In the genomic region with DNA sequence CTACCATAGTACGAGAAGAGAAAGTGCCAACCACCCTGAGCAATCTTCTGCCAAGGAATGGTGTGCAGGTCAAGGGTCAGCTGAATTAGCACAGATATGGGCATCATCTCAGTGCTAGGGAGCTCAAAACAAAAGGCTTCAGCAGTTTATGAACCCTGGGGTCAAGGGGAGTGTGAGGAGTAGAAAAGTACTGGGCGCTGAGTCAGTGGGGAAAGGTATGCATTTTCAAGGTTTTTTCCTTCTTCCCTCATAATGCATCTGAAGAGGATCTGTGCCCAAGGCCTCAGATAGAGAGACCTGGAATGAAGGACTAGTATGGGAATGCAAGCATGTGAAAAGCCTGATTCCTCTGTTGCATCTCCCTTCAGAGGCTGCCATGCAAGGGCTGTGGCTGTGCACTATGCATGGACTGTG, we compare ENCODE assay signal across 20 cellular contexts.
DNase-seq lines count a peak whose midpoint lies in the region; ATAC-seq, FAIRE-seq and TF ChIP-seq lines count a peak whose summit lies in the region.
"Had no signal": no experiment of that assay in that cellular context is flagged by ENCODE, and none has a peak within 500 bp of the region (broad histone marks: within the 10 kb centered on the region; RNA-seq: fewer than 3 reads in every experiment).

No MANE protein-coding gene starts in this region.

- peak; percentile 79 for DNase-seq in NCI-H226
- no peak for DNase-seq in bronchial epithelial cell (ENCODE audit: low read depth)
- no peak for DNase-seq in pancreas
- no peak for DNase-seq in AG08396 (ENCODE audit: low spot score)
- DNase-seq in hippocampal formation (lab: John Stamatoyannopoulos, UW) = no peak
- DNase-seq in NOMO-1 treated with DMSO at 0.1 percent for 48 hours (lab: John Stamatoyannopoulos, UW; ENCODE audit: unreplicated experiment) = no peak
- DNase-seq: 8988T; CD8-positive, alpha-beta T cell; COR-L47; DMS 273 treated with DMSO at 0.1 percent for 48 hours; DND-41; EL; GM23248 had no signal

- H3K27ac ChIP-seq in pancreas = peak overlapping the region in 3 of 4 donors; percentile 25 to 44 (median 42)
- H3K27ac ChIP-seq: BLaER1 treated with 17β-estradiol and CSF1 and Interleukin-3, amounts not matched to agents 10 nM and 100 nM; GM23248; HL-60 had no signal

- H3K9me3 Mint-ChIP-seq in stimulated activated memory B cell treated with anti-CD40 and anti-IgM and Interleukin-4, amounts not matched to agents 10 μg/mL and 1 μg/mL and 100 μg/mL, for 72 hours = no peaks in the 10 kb centered on the region
- H3K9me3 Mint-ChIP-seq: CD8-positive, alpha-beta T cell had no signal

- intact Hi-C loops in pancreas (cut with DNase I) = no loop called here

- H3K36me3 Mint-ChIP-seq in stimulated activated memory B cell treated with anti-CD40 and anti-IgM and Interleukin-4, amounts not matched to agents 10 μg/mL and 1 μg/mL and 100 μg/mL, for 72 hours = no peaks in the 10 kb centered on the region
- H3K36me3 Mint-ChIP-seq: CD8-positive, alpha-beta T cell had no signal

- H3K36me3 ChIP-seq in bronchial epithelial cell (ENCODE audit: control insufficient read depth, insufficient read depth, low read length) (no peaks in the 10 kb centered on the region), pancreas (no peaks in the 10 kb centered on the region)
- H3K36me3 ChIP-seq: BLaER1 treated with 17β-estradiol and CSF1 and Interleukin-3, amounts not matched to agents 10 nM and 100 nM; HAP-1 had no signal

- H3K27me3 ChIP-seq in bronchial epithelial cell (ENCODE audit: control insufficient read depth, insufficient read depth, low read length) (no peaks in the 10 kb centered on the region), pancreas (no peaks in the 10 kb centered on the region)
- H3K27me3 ChIP-seq: BLaER1 treated with 17β-estradiol and CSF1 and Interleukin-3, amounts not matched to agents 10 nM and 100 nM had no signal

- H3K4me1 Mint-ChIP-seq in stimulated activated memory B cell treated with anti-CD40 and anti-IgM and Interleukin-4, amounts not matched to agents 10 μg/mL and 1 μg/mL and 100 μg/mL, for 72 hours = no peaks in the 10 kb centered on the region
- H3K4me1 Mint-ChIP-seq: B cell had no signal

- TF ChIP-seq CTCF in bronchial epithelial cell (IDR thresholded peaks at IDR 0.05; ENCODE audit: insufficient read depth, low read length, severe bottlenecking) (no peak), pancreas (IDR thresholded peaks at IDR 0.05) (no peak)

- no peaks in the 10 kb centered on the region for H3K9me3 ChIP-seq in pancreas

- H3K4me3 ChIP-seq in bronchial epithelial cell (ENCODE audit: low read depth, low read length) (no peak overlapping the region), pancreas (no peak overlapping the region)
- H3K4me3 ChIP-seq: BLaER1 treated with 17β-estradiol and CSF1 and Interleukin-3, amounts not matched to agents 10 nM and 100 nM; GM23248; HAP-1 had no signal

- H3K27ac Mint-ChIP-seq in stimulated activated memory B cell treated with anti-CD40 and anti-IgM and Interleukin-4, amounts not matched to agents 10 μg/mL and 1 μg/mL and 100 μg/mL, for 72 hours = no peak overlapping the region
- H3K27ac Mint-ChIP-seq: B cell; CD8-positive, alpha-beta T cell had no signal

- H3K4me3 Mint-ChIP-seq in stimulated activated memory B cell treated with anti-CD40 and anti-IgM and Interleukin-4, amounts not matched to agents 10 μg/mL and 1 μg/mL and 100 μg/mL, for 72 hours = no peak overlapping the region
- H3K4me3 Mint-ChIP-seq: B cell; CD8-positive, alpha-beta T cell had no signal

- peak in 1 of 4 donors; percentile 29 for ATAC-seq in pancreas
- ATAC-seq in stimulated activated memory B cell treated with anti-CD40 and anti-IgM and Interleukin-4, amounts not matched to agents 10 μg/mL and 1 μg/mL and 100 μg/mL, for 72 hours = peak; percentile 29
- no peak for ATAC-seq in HG03159 (IDR thresholded peaks at IDR 0.05; ENCODE audit: unreplicated experiment)
- ATAC-seq: CD8-positive, alpha-beta T cell had no signal

- H3K4me1 ChIP-seq in pancreas = peaks cover 0 to 6% (median 0%) of the 10 kb centered on the region in 3 donors
- H3K4me1 ChIP-seq: BLaER1 treated with 17β-estradiol and CSF1 and Interleukin-3, amounts not matched to agents 10 nM and 100 nM; HAP-1 had no signal

- WGBS in pancreas, 2 donors = 80 to 81% methylated on average over 2 of the region's 2 CpGs

- peaks cover 14% of the 10 kb centered on the region for H3K27me3 Mint-ChIP-seq in stimulated activated memory B cell treated with anti-CD40 and anti-IgM and Interleukin-4, amounts not matched to agents 10 μg/mL and 1 μg/mL and 100 μg/mL, for 72 hours

- FAIRE-seq in bronchial epithelial cell (lab: Jason Lieb, UNC) (peak; percentile 28), pancreas (lab: Jason Lieb, UNC) (no peak)
- FAIRE-seq: GM12891 had no signal
